In genomic region chr20:14828459-14828858, GRCh38 we compare ENCODE assay signal across 19 cellular contexts.
DNase-seq lines count a peak whose midpoint lies in the region; ATAC-seq and TF ChIP-seq lines count a peak whose summit lies in the region.
"Had no signal": no experiment of that assay in that cellular context is flagged by ENCODE, and none has a peak within 500 bp of the region (broad histone marks: within the 10 kb centered on the region; RNA-seq: fewer than 3 reads in every experiment).

No MANE protein-coding gene starts in this region.

- no peak for TF ChIP-seq RAD21 in Ishikawa (IDR thresholded peaks at IDR 0.05; ENCODE audit: low read depth)

- H3K27ac ChIP-seq in prostate gland, result no peak overlapping the region
- H3K27ac ChIP-seq: 22Rv1, BLaER1, C4-2B had no signal

- no peaks in the 10 kb centered on the region for H3K9me3 Mint-ChIP-seq in stimulated activated effector memory CD8-positive, alpha-beta T cell treated with anti-CD3 and anti-CD28 coated beads, Interleukin-12 subunit alpha, Interleukin-12 subunit beta, amount 100 ng/mL, for 72 hours

- H3K4me1 Mint-ChIP-seq in stimulated activated effector memory CD8-positive, alpha-beta T cell treated with anti-CD3 and anti-CD28 coated beads, Interleukin-12 subunit alpha, Interleukin-12 subunit beta, amount 100 ng/mL, for 72 hours, result no peaks in the 10 kb centered on the region
- H3K4me1 Mint-ChIP-seq: CD4-positive, CD25-positive, alpha-beta regulatory T cell had no signal

- 95% methylated on average over 1 of the region's 1 CpG for WGBS in prostate gland

- no peaks in the 10 kb centered on the region for H3K4me1 ChIP-seq in prostate gland (replicated peaks)
- H3K4me1 ChIP-seq: BLaER1, Caco-2, HAP-1 had no signal

- no peaks in the 10 kb centered on the region for H3K36me3 Mint-ChIP-seq in stimulated activated effector memory CD8-positive, alpha-beta T cell treated with anti-CD3 and anti-CD28 coated beads, Interleukin-12 subunit alpha, Interleukin-12 subunit beta, amount 100 ng/mL, for 72 hours
- H3K36me3 Mint-ChIP-seq: CD4-positive, CD25-positive, alpha-beta regulatory T cell; CD8-positive, alpha-beta T cell had no signal

- H3K4me3 Mint-ChIP-seq in stimulated activated effector memory CD8-positive, alpha-beta T cell treated with anti-CD3 and anti-CD28 coated beads, Interleukin-12 subunit alpha, Interleukin-12 subunit beta, amount 100 ng/mL, for 72 hours, result no peak overlapping the region
- H3K4me3 Mint-ChIP-seq: B cell; CD4-positive, CD25-positive, alpha-beta regulatory T cell; CD8-positive, alpha-beta T cell; HFFc6 had no signal

- H3K36me3 ChIP-seq in prostate gland, result no peaks in the 10 kb centered on the region
- H3K36me3 ChIP-seq: BLaER1, HAP-1 had no signal

- no peaks in the 10 kb centered on the region for H3K27me3 ChIP-seq in prostate gland (replicated peaks; ENCODE audit: insufficient read depth)
- H3K27me3 ChIP-seq: BLaER1 had no signal

- H3K9me3 ChIP-seq in prostate gland, result no peaks in the 10 kb centered on the region
- H3K9me3 ChIP-seq: BLaER1, Caco-2, HAP-1 had no signal

- H3K4me3 ChIP-seq in prostate gland, result no peak overlapping the region
- H3K4me3 ChIP-seq: BLaER1, HAP-1 had no signal

- TF ChIP-seq POLR2A in prostate gland (IDR thresholded peaks at IDR 0.05), result no peak

- H3K27ac Mint-ChIP-seq in stimulated activated effector memory CD8-positive, alpha-beta T cell treated with anti-CD3 and anti-CD28 coated beads, Interleukin-12 subunit alpha, Interleukin-12 subunit beta, amount 100 ng/mL, for 72 hours, result no peak overlapping the region
- H3K27ac Mint-ChIP-seq: B cell; CD4-positive, CD25-positive, alpha-beta regulatory T cell; CD8-positive, alpha-beta T cell; HFFc6 had no signal

- intact Hi-C loops in prostate gland (cut with DNase I), result no loop called here

- TF ChIP-seq CTCF in prostate gland (IDR thresholded peaks at IDR 0.05), result no peak

- DNase-seq in DMS53 (lab: John Stamatoyannopoulos, UW) (peak; percentile 19), DMS53 treated with DMSO at 0.1 percent for 48 hours (lab: John Stamatoyannopoulos, UW; ENCODE audit: unreplicated experiment) (no peak), NCI-H69 (lab: John Stamatoyannopoulos, UW) (peak; percentile 20), prostate gland (ENCODE audit: low spot score) (no peak)
- DNase-seq in stimulated activated effector memory CD8-positive, alpha-beta T cell treated with anti-CD3 and anti-CD28 coated beads, Interleukin-12 subunit alpha, Interleukin-12 subunit beta, amount 100 ng/mL, for 72 hours (ENCODE audit: low spot score in 2 of 2), result no peak
- DNase-seq: Caco-2; CD4-positive, CD25-positive, alpha-beta regulatory T cell; CD8-positive, alpha-beta T cell; DMS153; DMS79 treated with DMSO at 0.1 percent for 48 hours; GF-D8; GOT3; HFFc6 had no signal

- no peak for ATAC-seq in stimulated activated effector memory CD8-positive, alpha-beta T cell treated with anti-CD3 and anti-CD28 coated beads, Interleukin-12 subunit alpha, Interleukin-12 subunit beta, amount 100 ng/mL, for 72 hours
- ATAC-seq: CD8-positive, alpha-beta T cell had no signal

- TF ChIP-seq EP300 in Ishikawa (IDR thresholded peaks at IDR 0.05; ENCODE audit: borderline replicate concordance), result no peak

TF ChIP-seq in Ishikawa, 13 proteins besides CTCF, POLR2A, EP300 and RAD21:
- 0 out of 2 replicates have a peak, but pooled peaks have one; percentile 12 for TF ChIP-seq CEBPB (IDR thresholded peaks at IDR 0.05)
- no peak for TF ChIP-seq CREB1 (IDR thresholded peaks at IDR 0.05; ENCODE audit: low read depth)
TF ChIP-seq in Ishikawa: peak in this region for 1.

Comparison
In these comparisons a context has a peak if more than half of its experiments do, and no peak if none do; other contexts are left out.
1. DNase-seq: peak in DMS53 (single experiment) and NCI-H69 (single experiment); none in DMS53 treated with DMSO at 0.1 percent for 48 hours (single experiment), stimulated activated effector memory CD8-positive, alpha-beta T cell treated with anti-CD3 and anti-CD28 coated beads, Interleukin-12 subunit alpha, Interleukin-12 subunit beta, amount 100 ng/mL, for 72 hours (0 of 2) and prostate gland (single experiment).